Comparison of ENCODE assay signal across 24 cellular contexts in genomic region chr20:54160269-54161007, GRCh38. TPM values are rescaled to one million over a fixed set of nuclear protein-coding genes. Genes with fewer than 3 reads are reported as not detected.
"Had no signal": no experiment of that assay in that cellular context is flagged by ENCODE, and none has a peak within 500 bp of the region (broad histone marks: within the 10 kb centered on the region; RNA-seq: fewer than 3 reads in every experiment).

No MANE protein-coding gene starts in this region.

- H3K4me1 ChIP-seq: SJCRH30 had no signal

- H3K4me3 Mint-ChIP-seq: T-cell had no signal

- H3K4me1 Mint-ChIP-seq: IgD-negative memory B cell, T-cell had no signal

- H3K36me3 Mint-ChIP-seq: T-cell had no signal

- DNase-seq: MV-4-11; NCI-H1048; NCI-H1105; NCI-H1417; NCI-H1436 treated with DMSO at 0.1 percent for 48 hours; NCI-H1694; NCI-H187 treated with DMSO at 0.1 percent for 48 hours; NCI-H2029 treated with DMSO at 0.1 percent for 48 hours; NCI-H2171 treated with DMSO at 0.1 percent for 48 hours; NCI-H524; NCI-H526 treated with DMSO at 0.1 percent for 48 hours; NCI-H748 treated with DMSO at 0.1 percent for 48 hours; NK-92 treated with Interleukin-12 subunit alpha and Interleukin-12 subunit beta, amount 100 ng/mL, for 24 hours; PC-3; SHP77 treated with DMSO at 0.1 percent for 48 hours; SW 1271; T-cell had no signal

- H3K27ac Mint-ChIP-seq: IgD-negative memory B cell, T-cell had no signal

- H3K9me3 Mint-ChIP-seq: IgD-negative memory B cell, T-cell had no signal

- H3K9ac ChIP-seq: KMS-11 had no signal

- H3K27ac ChIP-seq: KMS-11, SJCRH30 had no signal

- H3K4me3 ChIP-seq: K562, SJCRH30 had no signal

- H3K36me3 ChIP-seq: SJCRH30 had no signal

- H3K4me2 ChIP-seq: KMS-11 had no signal

RNA-seq across cellular contexts. Expression of gene CYP24A1, which starts 13.3 kb away (rescaled TPM):
- total RNA-seq: K562, LHCN-M2, OCI-LY7, Right ventricle myocardium inferior, SJCRH30 had no signal
- polyA plus RNA-seq: IgD-negative memory B cell had no signal
